ENCODE assay signal across 10 cellular contexts in the genomic region with DNA sequence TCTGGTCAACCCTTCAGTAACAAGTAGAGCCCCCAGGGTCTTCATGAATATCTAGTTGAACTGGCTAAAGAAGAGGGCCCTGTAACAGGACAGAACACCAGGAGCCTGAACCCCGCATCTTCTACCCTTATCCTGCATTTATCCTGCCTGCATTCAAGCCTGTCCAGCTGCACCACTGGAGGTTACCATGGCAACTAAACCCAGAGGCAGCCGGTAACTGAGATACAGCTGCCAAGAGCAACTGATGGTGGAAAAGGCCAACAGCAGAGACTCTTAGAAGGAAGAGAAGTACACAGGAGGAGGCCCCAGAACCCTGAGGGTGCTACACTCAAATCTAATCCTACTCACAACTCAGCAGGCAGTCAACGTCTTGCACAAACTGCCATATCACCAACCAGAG.
A peak's percentile ranks its signal among the peaks of the same experiment; 100 is the strongest.
DNase-seq lines count a peak whose midpoint lies in the region; FAIRE-seq and TF ChIP-seq lines count a peak whose summit lies in the region.
"Had no signal": no experiment of that assay in that cellular context is flagged by ENCODE, and none has a peak within 500 bp of the region (broad histone marks: within the 10 kb centered on the region; RNA-seq: fewer than 3 reads in every experiment).

No MANE protein-coding gene starts in this region.

- peak; percentile 10 for DNase-seq in HCEC 1CT
- peak; percentile 71 for DNase-seq in NCI-H69 (lab: John Stamatoyannopoulos, UW)
- DNase-seq in ecto neural progenitor cell (ENCODE audit: low spot score): peak; percentile 66
- DNase-seq in nucleus accumbens (lab: John Stamatoyannopoulos, UW): peak in 29 of 56 donors; percentile 1 to 56 (median 18)
- no peak for DNase-seq in H54 (ENCODE audit: insufficient read length, low spot score)
- no peak for DNase-seq in stimulated activated CD4-positive, alpha-beta T cell treated with anti-CD3 and anti-CD28 coated beads, Interleukin-4, amount 100 ng/mL, for 24 hours
- no peak for DNase-seq in effector CD4-positive, alpha-beta T cell
- DNase-seq: activated CD4-positive, alpha-beta T cell treated with anti-CD3 and anti-CD28 coated beads, Interleukin-2, amount 50 U/mL, for 4 hours; aorta had no signal

- no peak for FAIRE-seq in H54 (lab: Jason Lieb, UNC)
- FAIRE-seq: urothelium cell line had no signal

- no peak for TF ChIP-seq POLR2A in H54 (IDR thresholded peaks at IDR 0.05; ENCODE audit: low read depth, low read length)

Comparison
In these comparisons a context has a peak if more than half of its experiments do, and no peak if none do; other contexts are left out.
1. DNase-seq: peak in HCEC 1CT (single experiment), NCI-H69 (single experiment), ecto neural progenitor cell (single experiment) and nucleus accumbens (29 of 56); none in H54 (single experiment), stimulated activated CD4-positive, alpha-beta T cell treated with anti-CD3 and anti-CD28 coated beads, Interleukin-4, amount 100 ng/mL, for 24 hours (single experiment) and effector CD4-positive, alpha-beta T cell (single experiment).